In genomic region chr20:36647194-36648121, GRCh38 we compare ENCODE assay signal across 1 cellular context.
TF ChIP-seq lines count a peak whose summit lies in the region.

No MANE protein-coding gene starts in this region.

TF ChIP-seq in HepG2, 621 proteins besides CTCF, POLR2A, EP300 and RAD21 (continued from another document and continues in another):
- TF ChIP-seq PREB (CRISPR knock-in tag; IDR thresholded peaks at IDR 0.05) = no peak
- TF ChIP-seq YY1 (IDR thresholded peaks at IDR 0.05; ENCODE audit: insufficient read depth, insufficient replicate concordance, low read depth, low read length) = no peak
- no peak for TF ChIP-seq RARA (CRISPR knock-in tag; IDR thresholded peaks at IDR 0.05)
- TF ChIP-seq AGO2 (optimal IDR thresholded peaks at IDR 0.05; ENCODE audit: low read depth, low read length) = no peak
- TF ChIP-seq SALL2 (CRISPR knock-in tag; IDR thresholded peaks at IDR 0.05) = no peak
- TF ChIP-seq SAFB2 (CRISPR knock-in tag; IDR thresholded peaks at IDR 0.05; ENCODE audit: borderline replicate concordance, low read depth) = no peak
- TF ChIP-seq SAP130 (CRISPR knock-in tag; IDR thresholded peaks at IDR 0.05; ENCODE audit: low read depth) = no peak
- TF ChIP-seq HIVEP1 (CRISPR knock-in tag; IDR thresholded peaks at IDR 0.05) = no peak
- no peak for TF ChIP-seq KLF15 (CRISPR knock-in tag; IDR thresholded peaks at IDR 0.05; ENCODE audit: borderline replicate concordance)
- no peak for TF ChIP-seq KLF6 (CRISPR knock-in tag; IDR thresholded peaks at IDR 0.05)
- TF ChIP-seq IRX3 (CRISPR knock-in tag; IDR thresholded peaks at IDR 0.05; ENCODE audit: borderline replicate concordance, low read depth) = no peak
- no peak for TF ChIP-seq TERF1 (CRISPR knock-in tag; IDR thresholded peaks at IDR 0.05)
- no peak for TF ChIP-seq ZNF33B (CRISPR knock-in tag; IDR thresholded peaks at IDR 0.05)
- no peak for TF ChIP-seq HNRNPL (IDR thresholded peaks at IDR 0.05; ENCODE audit: low read depth, low read length)
- no peak for TF ChIP-seq E2F1 (CRISPR knock-in tag; IDR thresholded peaks at IDR 0.05)
- TF ChIP-seq ZBTB34 (CRISPR knock-in tag; IDR thresholded peaks at IDR 0.05) = peak; percentile 51; the same call in 1 of the 2 replicates
- TF ChIP-seq NR2F6 (IDR thresholded peaks at IDR 0.05) = no peak
- TF ChIP-seq NR2F6 (CRISPR knock-in tag; IDR thresholded peaks at IDR 0.05) = 0 out of 2 replicates have a peak, but pooled peaks have one; percentile 48
- TF ChIP-seq SP2 (CRISPR knock-in tag; IDR thresholded peaks at IDR 0.05) = no peak
- TF ChIP-seq CHD4 (IDR thresholded peaks at IDR 0.05; ENCODE audit: borderline replicate concordance, low read length) = no peak
- TF ChIP-seq CHD2 (IDR thresholded peaks at IDR 0.05; ENCODE audit: low read depth, low read length) = no peak
- no peak for TF ChIP-seq ZFAT (CRISPR knock-in tag; conservative IDR thresholded peaks at IDR 0.05)
- no peak for TF ChIP-seq ZC3H4 (CRISPR knock-in tag; IDR thresholded peaks at IDR 0.05; ENCODE audit: borderline replicate concordance)
- 0 out of 2 replicates have a peak, but pooled peaks have one; percentile 29 for TF ChIP-seq ZNF274 (CRISPR knock-in tag; IDR thresholded peaks at IDR 0.05)
- no peak for TF ChIP-seq MXD1 (CRISPR knock-in tag; IDR thresholded peaks at IDR 0.05)
- no peak for TF ChIP-seq ZNF512 (CRISPR knock-in tag; IDR thresholded peaks at IDR 0.05)
- no peak for TF ChIP-seq CREB1 (IDR thresholded peaks at IDR 0.05)
- no peak for TF ChIP-seq CREB1 (CRISPR knock-in tag; IDR thresholded peaks at IDR 0.05)
- no peak for TF ChIP-seq SNAPC4 (CRISPR knock-in tag; IDR thresholded peaks at IDR 0.05)
- peak; percentile 44; the same call in 1 of the 2 replicates for TF ChIP-seq REPIN1 (CRISPR knock-in tag; IDR thresholded peaks at IDR 0.05; ENCODE audit: borderline replicate concordance, low read depth)
- no peak for TF ChIP-seq ZNF619 (CRISPR knock-in tag; IDR thresholded peaks at IDR 0.05)
- 0 out of 2 replicates have a peak, but pooled peaks have one; percentile 32 for TF ChIP-seq ZNF740 (CRISPR knock-in tag; IDR thresholded peaks at IDR 0.05)
- TF ChIP-seq RARG (CRISPR knock-in tag; IDR thresholded peaks at IDR 0.05; ENCODE audit: low read depth) = no peak
- TF ChIP-seq TRIM24 (CRISPR knock-in tag; IDR thresholded peaks at IDR 0.05) = no peak
- peak; percentile 41; the same call in 1 of the 2 replicates for TF ChIP-seq SATB2 (CRISPR knock-in tag; IDR thresholded peaks at IDR 0.05)
- TF ChIP-seq ZNF616 (CRISPR knock-in tag; IDR thresholded peaks at IDR 0.05; ENCODE audit: low read depth) = 0 out of 2 replicates have a peak, but pooled peaks have one; percentile 32
- no peak for TF ChIP-seq THYN1 (CRISPR knock-in tag; IDR thresholded peaks at IDR 0.05; ENCODE audit: borderline replicate concordance, low read depth)
- TF ChIP-seq SRSF4 (IDR thresholded peaks at IDR 0.05; ENCODE audit: low read depth, low read length, poor library complexity, severe bottlenecking) = no peak
- TF ChIP-seq TFDP2 (CRISPR knock-in tag; IDR thresholded peaks at IDR 0.05) = no peak
- TF ChIP-seq SOX13 (IDR thresholded peaks at IDR 0.05) = no peak
- peak in 1 of 2 experiments; percentile 62; a peak in 2 of 4 replicates for TF ChIP-seq SOX13 (CRISPR knock-in tag; conservative IDR thresholded peaks at IDR 0.05 in 1 of 2, IDR thresholded peaks at IDR 0.05 in 1 of 2)
- peak; percentile 50; the same call in 1 of the 2 replicates for TF ChIP-seq ZNF264 (CRISPR knock-in tag; IDR thresholded peaks at IDR 0.05)
- TF ChIP-seq ZNF235 (CRISPR knock-in tag; IDR thresholded peaks at IDR 0.05; ENCODE audit: borderline replicate concordance) = no peak
- no peak for TF ChIP-seq EED (CRISPR knock-in tag; IDR thresholded peaks at IDR 0.05)
- no peak for TF ChIP-seq ATM (IDR thresholded peaks at IDR 0.05; ENCODE audit: borderline replicate concordance)
- TF ChIP-seq ZNF609 (CRISPR knock-in tag; IDR thresholded peaks at IDR 0.05; ENCODE audit: borderline replicate concordance) = no peak; the same call in 1 of the 2 replicates
- TF ChIP-seq GTF3A (CRISPR knock-in tag; conservative IDR thresholded peaks at IDR 0.05) = no peak
